1 cellular context compared by ENCODE assay signal in genomic region chr14:68471964-68472508, GRCh38.
TF ChIP-seq lines count a peak whose summit lies in the region.

No MANE protein-coding gene starts in this region.

TF ChIP-seq in A549, 52 proteins besides CTCF, POLR2A, EP300 and RAD21 (continued from another document):
- TF ChIP-seq, protein P1, sequence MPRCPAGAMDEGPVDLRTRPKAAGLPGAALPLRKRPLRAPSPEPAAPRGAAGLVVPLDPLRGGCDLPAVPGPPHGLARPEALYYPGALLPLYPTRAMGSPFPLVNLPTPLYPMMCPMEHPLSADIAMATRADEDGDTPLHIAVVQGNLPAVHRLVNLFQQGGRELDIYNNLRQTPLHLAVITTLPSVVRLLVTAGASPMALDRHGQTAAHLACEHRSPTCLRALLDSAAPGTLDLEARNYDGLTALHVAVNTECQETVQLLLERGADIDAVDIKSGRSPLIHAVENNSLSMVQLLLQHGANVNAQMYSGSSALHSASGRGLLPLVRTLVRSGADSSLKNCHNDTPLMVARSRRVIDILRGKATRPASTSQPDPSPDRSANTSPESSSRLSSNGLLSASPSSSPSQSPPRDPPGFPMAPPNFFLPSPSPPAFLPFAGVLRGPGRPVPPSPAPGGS (IDR thresholded peaks at IDR 0.05), result no peak
- no peak for TF ChIP-seq SREBF2 (IDR thresholded peaks at IDR 0.05)
